Comparison of ENCODE assay signal across 8 cellular contexts in genomic region chr1:58576727-58577675, GRCh38. TPM values are rescaled to one million over a fixed set of nuclear protein-coding genes. Genes with fewer than 3 reads are reported as not detected.
A peak's percentile ranks its signal among the peaks of the same experiment; 100 is the strongest.
DNase-seq lines count a peak whose midpoint lies in the region; ATAC-seq and TF ChIP-seq lines count a peak whose summit lies in the region.

TSS of gene TACSTD2 (minus strand) at chr1:58577252. CDS start at chr1:58577156, 96 bp downstream.

- H3K9me3 Mint-ChIP-seq in CD14-positive monocyte (peaks cover 0 to 22% (median 8%) of the 10 kb centered on the region in 7 donors), neural progenitor cell (peaks cover 14% of the 10 kb centered on the region)

- H3K27ac Mint-ChIP-seq in CD14-positive monocyte (peak within 1 kb of the TSS in 2 of 7 donors; percentile 25 to 84), neural progenitor cell (no peak within 1 kb of the TSS)

- ATAC-seq in RWPE2 (ENCODE audit: low read depth) (peak; percentile 74), GM19324 (IDR thresholded peaks at IDR 0.05; ENCODE audit: low FRiP score, unreplicated experiment) (no peak), GM19452 (IDR thresholded peaks at IDR 0.05; ENCODE audit: unreplicated experiment) (no peak)

- CTCF ChIA-PET in A673 (lab: Charles Lee), result no interaction called here

- no TSS peak for BruUV-seq in A673 (replicated peaks; lab: Mats Ljungman, UMichigan)

- H3K27ac ChIP-seq in RWPE2 (ENCODE audit: poor library complexity, severe bottlenecking) (peak within 1 kb of the TSS; percentile 90), fibroblast of lung (ENCODE audit: insufficient read depth, low read length) (no peak within 1 kb of the TSS), neural progenitor cell (no peak within 1 kb of the TSS), A673 (ENCODE audit: low read depth, low read length, poor library complexity, severe bottlenecking) (no peak within 1 kb of the TSS)

- POLR2A ChIA-PET in A673 (lab: Charles Lee; ENCODE audit: low non-redundant PET), result no interaction called here

- H2AFZ ChIP-seq in fibroblast of lung (ENCODE audit: low read length) (peak within 1 kb of the TSS; percentile 18), neural progenitor cell (replicated peaks) (peak within 1 kb of the TSS; percentile 98)

- H3K36me3 Mint-ChIP-seq in CD14-positive monocyte (peaks cover 9 to 17% of the 10 kb centered on the region in 2 donors), neural progenitor cell (peaks cover 8% of the 10 kb centered on the region)

- peaks cover 6% of the 10 kb centered on the region for H3F3A ChIP-seq in neural progenitor cell (ENCODE audit: low read depth)

- H3K79me2 ChIP-seq in fibroblast of lung (ENCODE audit: control insufficient read depth, insufficient read depth, low read length) (no peaks in the 10 kb centered on the region), neural progenitor cell (ENCODE audit: low read depth) (no peaks in the 10 kb centered on the region)

- H3K4me2 ChIP-seq in fibroblast of lung (ENCODE audit: extremely low read depth, insufficient read depth, low read length) (peak within 1 kb of the TSS; percentile 60), neural progenitor cell (peak within 1 kb of the TSS; percentile 66)

- H3K27me3 Mint-ChIP-seq in CD14-positive monocyte (ENCODE audit: low read depth in 3 of 3), result peaks cover 32 to 68% (median 57%) of the 10 kb centered on the region in 3 donors
- peaks cover 28% of the 10 kb centered on the region for H3K27me3 Mint-ChIP-seq in neural progenitor cell (ENCODE audit: insufficient read depth, low read depth)

- H3K9me3 ChIP-seq in RWPE2 (ENCODE audit: severe bottlenecking) (no peaks in the 10 kb centered on the region), fibroblast of lung (ENCODE audit: control insufficient read depth, insufficient read depth, low read depth, low read length) (no peaks in the 10 kb centered on the region), neural progenitor cell (ENCODE audit: low read depth) (no peaks in the 10 kb centered on the region), A673 (ENCODE audit: low read depth, low read length, poor library complexity, severe bottlenecking) (no peaks in the 10 kb centered on the region)

- H3K36me3 ChIP-seq in RWPE2 (ENCODE audit: low read depth) (peaks cover 18% of the 10 kb centered on the region; the same call in 1 of the 2 replicates), fibroblast of lung (ENCODE audit: control insufficient read depth, insufficient read depth, low read length) (no peaks in the 10 kb centered on the region), neural progenitor cell (no peaks in the 10 kb centered on the region), A673 (ENCODE audit: insufficient read depth, low read length, poor library complexity, severe bottlenecking) (no peaks in the 10 kb centered on the region)

- H3K4me3 ChIP-seq in RWPE2 (ENCODE audit: severe bottlenecking) (peak within 1 kb of the TSS; percentile 60), fibroblast of lung (replicated peaks in 1 of 4; ENCODE audit: control extremely low read depth in 1 of 4, insufficient read depth in 1 of 4, low read depth in 3 of 4, low read length in 4 of 4) (peak within 1 kb of the TSS in 1 of 4 experiments; percentile 27), neural progenitor cell (peak within 1 kb of the TSS; percentile 33), A673 (ENCODE audit: low read depth, low read length, poor library complexity, severe bottlenecking) (no peak within 1 kb of the TSS)

- TF ChIP-seq CTCF in CD14-positive monocyte (IDR thresholded peaks at IDR 0.05), result no peak
- TF ChIP-seq CTCF in RWPE2 (IDR thresholded peaks at IDR 0.05; ENCODE audit: poor library complexity, severe bottlenecking), result no peak
- TF ChIP-seq CTCF in fibroblast of lung (conservative IDR thresholded peaks at IDR 0.05 in 1 of 2, IDR thresholded peaks at IDR 0.05 in 1 of 2; ENCODE audit: low read depth in 1 of 2, low read length in 2 of 2), result no peak
- TF ChIP-seq CTCF in neural progenitor cell (IDR thresholded peaks at IDR 0.05), result no peak
- TF ChIP-seq CTCF in A673 (conservative IDR thresholded peaks at IDR 0.05; ENCODE audit: low read depth, low read length), result no peak

- peak within 1 kb of the TSS; percentile 80 to 97 for H3K4me3 Mint-ChIP-seq in CD14-positive monocyte
- peak within 1 kb of the TSS; percentile 35 for H3K4me3 Mint-ChIP-seq in neural progenitor cell

- H3K4me1 ChIP-seq in RWPE2 (ENCODE audit: insufficient read depth, poor library complexity, severe bottlenecking) (peaks cover 40% of the 10 kb centered on the region), fibroblast of lung (ENCODE audit: control insufficient read depth, extremely low read depth, insufficient read depth, low read length) (no peaks in the 10 kb centered on the region), neural progenitor cell (peaks cover 11% of the 10 kb centered on the region), A673 (ENCODE audit: insufficient read depth, low read length, poor library complexity, severe bottlenecking) (no peaks in the 10 kb centered on the region)

- H3K27me3 ChIP-seq in RWPE2 (ENCODE audit: insufficient read depth, poor library complexity, severe bottlenecking) (no peaks in the 10 kb centered on the region), fibroblast of lung (ENCODE audit: control insufficient read depth, insufficient read depth, low read length) (peaks cover 25% of the 10 kb centered on the region), neural progenitor cell (peaks cover 51% of the 10 kb centered on the region), A673 (replicated peaks; ENCODE audit: insufficient read depth, low read depth, low read length, poor library complexity) (peaks cover 63% of the 10 kb centered on the region)

- DNase-seq in CD14-positive monocyte (ENCODE audit: low spot score) (no peak), RWPE2 (ENCODE audit: low spot score) (peak; percentile 94), fibroblast of lung (ENCODE audit: low read depth in 2 of 2) (no peak), neural progenitor cell (ENCODE audit: low spot score) (peak; percentile 53), A673 (ENCODE audit: low spot score) (no peak), midbrain (lab: John Stamatoyannopoulos, UW) (no peak)

- H3K4me1 Mint-ChIP-seq in CD14-positive monocyte, result peaks cover 26% of the 10 kb centered on the region
- peaks cover 23% of the 10 kb centered on the region for H3K4me1 Mint-ChIP-seq in neural progenitor cell

- H3K9ac ChIP-seq in fibroblast of lung (ENCODE audit: insufficient read depth, low read length) (no peak within 1 kb of the TSS), neural progenitor cell (no peak within 1 kb of the TSS)

- intact Hi-C loops in CD14-positive monocyte (cut with micrococcal nuclease), result no loop called here
- intact Hi-C loops in A673 (cut with micrococcal nuclease; ENCODE audit: unreplicated experiment), result no loop called here

- H4K20me1 ChIP-seq in fibroblast of lung (ENCODE audit: control insufficient read depth, extremely low read depth, insufficient read depth, low read length), result no peaks in the 10 kb centered on the region
- H4K20me1 ChIP-seq in neural progenitor cell (ENCODE audit: low read depth), result no peaks in the 10 kb centered on the region

RNA-seq across cellular contexts. Expression of gene TACSTD2, which starts in this region (rescaled TPM):
- polyA plus RNA-seq in CD14-positive monocyte (not detected), fibroblast of lung (0.22 TPM in 1 of 2 replicates, not detected in the other)
- total RNA-seq in fibroblast of lung (0.17 and 0.26 TPM in 2 replicates), neural progenitor cell (ENCODE audit: low replicate concordance) (0.28 TPM in 1 of 2 replicates, not detected in the other), A673 (2021) (not detected in 2 replicates)
- polyA plus RNA-seq in fibroblast of lung (2012), result 0.05 and 0.26 TPM in 2 replicates
- 0.35 TPM in 1 of 2 replicates, not detected in the other for polyA minus RNA-seq in fibroblast of lung (ENCODE audit: low replicate concordance)

Comparison
In these comparisons a context has a peak if more than half of its experiments do, and no peak if none do; other contexts are left out.
1. Peak in DNase-seq, H3K4me3 ChIP-seq and H3K4me2 ChIP-seq in neural progenitor cell; RNA of the gene not detected or under 1 TPM.